Comparison of ENCODE assay signal across 15 cellular contexts in genomic region chr16:67922221-67922620, GRCh38. TPM values are rescaled to one million over a fixed set of nuclear protein-coding genes. Genes with fewer than 3 reads are reported as not detected.
DNase-seq lines count a peak whose midpoint lies in the region; ATAC-seq and TF ChIP-seq lines count a peak whose summit lies in the region.
"Had no signal": no experiment of that assay in that cellular context is flagged by ENCODE, and none has a peak within 500 bp of the region (broad histone marks: within the 10 kb centered on the region; RNA-seq: fewer than 3 reads in every experiment).

No MANE protein-coding gene starts in this region.

- peaks cover 24% of the 10 kb centered on the region for H3K4me1 Mint-ChIP-seq in activated naive CD8-positive, alpha-beta T cell (ENCODE audit: low read depth)
- no peaks in the 10 kb centered on the region for H3K4me1 Mint-ChIP-seq in mesothelial cell of epicardium

- 81 to 87% methylated on average over 5 of the region's 5 CpGs for WGBS in thyroid gland, 2 donors

- TF ChIP-seq CTCF in mesothelial cell of epicardium (IDR thresholded peaks at IDR 0.05; ENCODE audit: unreplicated experiment) (no peak), thyroid gland (IDR thresholded peaks at IDR 0.05) (no peak)

- H3K27ac Mint-ChIP-seq in activated naive CD4-positive, alpha-beta T cell treated with anti-CD3 and anti-CD28 coated beads, Interleukin-2, amount 50 U/mL, for 72 hours = peak overlapping the region; percentile 91 to 97
- peak overlapping the region; percentile 82 for H3K27ac Mint-ChIP-seq in activated naive CD8-positive, alpha-beta T cell
- H3K27ac Mint-ChIP-seq in mesothelial cell of epicardium = peak overlapping the region; percentile 21
- H3K27ac Mint-ChIP-seq: stimulated activated memory B cell treated with anti-CD40 and anti-IgM and Interleukin-4, amounts not matched to agents 10 μg/mL and 1 μg/mL and 100 μg/mL, for 72 hours had no signal

- no peak for DNase-seq in activated naive CD4-positive, alpha-beta T cell treated with anti-CD3 and anti-CD28 coated beads, Interleukin-2, amount 50 U/mL, for 72 hours (ENCODE audit: low spot score in 2 of 2)
- no peak for DNase-seq in activated naive CD4-positive, alpha-beta T cell treated with Interleukin-2 at 50 U/mL for 16 hours
- no peak for DNase-seq in mesothelial cell of epicardium (ENCODE audit: low spot score in 2 of 2, unreplicated experiment in 2 of 2)
- DNase-seq in thyroid gland = no peak
- DNase-seq in kidney glomerular epithelial cell (lab: John Stamatoyannopoulos, UW) = no peak
- DNase-seq in NCI-H1105 treated with DMSO at 0.1 percent for 48 hours (lab: John Stamatoyannopoulos, UW) = no peak
- DNase-seq: effector memory CD8-positive, alpha-beta T cell; left cardiac atrium had no signal

- H3K27me3 ChIP-seq in thyroid gland = no peaks in the 10 kb centered on the region
- H3K27me3 ChIP-seq: hepatocyte had no signal

- no peak for TF ChIP-seq POLR2A in thyroid gland (IDR thresholded peaks at IDR 0.05)

- H3K36me3 Mint-ChIP-seq in activated naive CD4-positive, alpha-beta T cell treated with anti-CD3 and anti-CD28 coated beads, Interleukin-2, amount 50 U/mL, for 72 hours = no peaks in the 10 kb centered on the region
- H3K36me3 Mint-ChIP-seq in activated naive CD8-positive, alpha-beta T cell = peaks cover 3% of the 10 kb centered on the region
- peaks cover 6% of the 10 kb centered on the region for H3K36me3 Mint-ChIP-seq in mesothelial cell of epicardium

- ATAC-seq in activated naive CD4-positive, alpha-beta T cell treated with anti-CD3 and anti-CD28 coated beads, Interleukin-2, amount 50 U/mL, for 72 hours = no peak
- no peak for ATAC-seq in HG02870 (IDR thresholded peaks at IDR 0.05; ENCODE audit: unreplicated experiment)
- ATAC-seq: activated CD4-positive, CD25-positive, alpha-beta regulatory T cell treated with anti-CD3 and anti-CD28 coated beads, Interleukin-2, amount 50 U/mL, for 24 hours; effector memory CD8-positive, alpha-beta T cell; left cardiac atrium; stimulated activated memory B cell treated with anti-CD40 and anti-IgM and Interleukin-4, amounts not matched to agents 10 μg/mL and 1 μg/mL and 100 μg/mL, for 72 hours had no signal

- intact Hi-C loops in thyroid gland (cut with DNase I) = no loop called here

- H3K9me3 Mint-ChIP-seq in activated naive CD4-positive, alpha-beta T cell treated with anti-CD3 and anti-CD28 coated beads, Interleukin-2, amount 50 U/mL, for 72 hours = no peaks in the 10 kb centered on the region
- no peaks in the 10 kb centered on the region for H3K9me3 Mint-ChIP-seq in activated naive CD8-positive, alpha-beta T cell (ENCODE audit: low read depth)
- no peaks in the 10 kb centered on the region for H3K9me3 Mint-ChIP-seq in mesothelial cell of epicardium
- H3K9me3 Mint-ChIP-seq: effector memory CD8-positive, alpha-beta T cell; stimulated activated memory B cell treated with anti-CD40 and anti-IgM and Interleukin-4, amounts not matched to agents 10 μg/mL and 1 μg/mL and 100 μg/mL, for 72 hours had no signal

- H3K9me3 ChIP-seq in thyroid gland = no peaks in the 10 kb centered on the region

- peak overlapping the region; percentile 8 for H3K4me3 Mint-ChIP-seq in activated naive CD8-positive, alpha-beta T cell
- no peak overlapping the region for H3K4me3 Mint-ChIP-seq in mesothelial cell of epicardium
- H3K4me3 Mint-ChIP-seq: effector memory CD8-positive, alpha-beta T cell; stimulated activated memory B cell treated with anti-CD40 and anti-IgM and Interleukin-4, amounts not matched to agents 10 μg/mL and 1 μg/mL and 100 μg/mL, for 72 hours had no signal

- H3K4me3 ChIP-seq in thyroid gland (replicated peaks in 1 of 3) = no peak overlapping the region
- H3K4me3 ChIP-seq: hepatocyte, skin epidermis had no signal

- H3K27ac ChIP-seq in thyroid gland = peak overlapping the region in 2 of 3 donors; percentile 52 to 65
- H3K27ac ChIP-seq: hepatocyte, parathyroid adenoma had no signal

- no peaks in the 10 kb centered on the region for H3K36me3 ChIP-seq in thyroid gland

- no peaks in the 10 kb centered on the region for H3K27me3 Mint-ChIP-seq in activated naive CD8-positive, alpha-beta T cell
- no peaks in the 10 kb centered on the region for H3K27me3 Mint-ChIP-seq in mesothelial cell of epicardium (ENCODE audit: low read depth)
- H3K27me3 Mint-ChIP-seq: effector memory CD8-positive, alpha-beta T cell; stimulated activated memory B cell treated with anti-CD40 and anti-IgM and Interleukin-4, amounts not matched to agents 10 μg/mL and 1 μg/mL and 100 μg/mL, for 72 hours had no signal

- H3K4me1 ChIP-seq in thyroid gland = peaks cover 33 to 77% of the 10 kb centered on the region in 2 donors

RNA-seq across cellular contexts. Expression of gene CTRL, which starts 9.4 kb away (rescaled TPM):
- 1 to 10 TPM; 1.8 to 3.8 TPM for total RNA-seq in activated naive CD4-positive, alpha-beta T cell treated with anti-CD3 and anti-CD28 coated beads, Interleukin-2, amount 50 U/mL, for 72 hours
- total RNA-seq in mesothelial cell of epicardium (1.00 to 1.5 TPM (median 1.4 TPM) in 3 replicates), thyroid gland (under 1 TPM in 2 of 4 donors, not detected in 2; 0.34 to 0.94 TPM)

RNA-seq across cellular contexts. Expression of gene PSMB10, which starts 14.4 kb away (rescaled TPM):
- total RNA-seq in activated naive CD4-positive, alpha-beta T cell treated with anti-CD3 and anti-CD28 coated beads, Interleukin-2, amount 50 U/mL, for 72 hours = 100 to 1,000 TPM; 156 to 215 TPM
- 14.0 to 17.2 TPM (median 16.7 TPM) in 3 replicates for total RNA-seq in mesothelial cell of epicardium
- 10 to 100 TPM; 22.9 to 39.7 (median 32.5) TPM for total RNA-seq in thyroid gland

RNA-seq across cellular contexts. Expression of gene LCAT, which starts 21.7 kb away (rescaled TPM):
- total RNA-seq in activated naive CD4-positive, alpha-beta T cell treated with anti-CD3 and anti-CD28 coated beads, Interleukin-2, amount 50 U/mL, for 72 hours = 10 to 100 TPM; 15.7 to 32.5 TPM
- total RNA-seq in mesothelial cell of epicardium = 68.5 to 73.8 TPM (median 68.8 TPM) in 3 replicates
- 10 to 100 TPM in 3 of 4 donors, 1 to 10 TPM in 1; 9.9 to 16.4 (median 13.4) TPM for total RNA-seq in thyroid gland

RNA-seq across cellular contexts. Expression of gene PSKH1, which starts 29.2 kb away (rescaled TPM):
- 10 to 100 TPM in 1 of 2 donors, 1 to 10 TPM in 1; 3.5 to 11.6 TPM for total RNA-seq in activated naive CD4-positive, alpha-beta T cell treated with anti-CD3 and anti-CD28 coated beads, Interleukin-2, amount 50 U/mL, for 72 hours
- total RNA-seq in mesothelial cell of epicardium (41.5 to 44.5 TPM (median 43.3 TPM) in 3 replicates), thyroid gland (10 to 100 TPM; 20.3 to 35.7 (median 28.8) TPM)

RNA-seq across cellular contexts. Expression of gene NRN1L, which starts 37.5 kb away (rescaled TPM):
- total RNA-seq in activated naive CD4-positive, alpha-beta T cell treated with anti-CD3 and anti-CD28 coated beads, Interleukin-2, amount 50 U/mL, for 72 hours = under 1 TPM in 1 of 2 donors, not detected in 1; 0.78 TPM
- total RNA-seq in mesothelial cell of epicardium (0.66 to 0.99 TPM in 2 of 3 replicates, not detected in the other), thyroid gland (1 to 10 TPM in 1 of 4 donors, not detected in 3; 2.0 TPM)

Comparison
In these comparisons a context has a peak if more than half of its experiments do, and no peak if none do; other contexts are left out.
1. H3K27ac Mint-ChIP-seq: peak in every context shown above with its lines; median percentile 94 in activated naive CD4-positive, alpha-beta T cell treated with anti-CD3 and anti-CD28 coated beads, Interleukin-2, amount 50 U/mL, for 72 hours; 82 in activated naive CD8-positive, alpha-beta T cell; 21 in mesothelial cell of epicardium.